Comparison of ENCODE assay signal across 31 cellular contexts in genomic region chr3:174146008-174146407, GRCh38.
DNase-seq lines count a peak whose midpoint lies in the region; ATAC-seq and TF ChIP-seq lines count a peak whose summit lies in the region.
"Had no signal": no experiment of that assay in that cellular context is flagged by ENCODE, and none has a peak within 500 bp of the region (broad histone marks: within the 10 kb centered on the region; RNA-seq: fewer than 3 reads in every experiment).

No MANE protein-coding gene starts in this region.

- H3K36me3 ChIP-seq in A673 (ENCODE audit: insufficient read depth, low read length, poor library complexity, severe bottlenecking) (no peaks in the 10 kb centered on the region), HEK293 (ENCODE audit: control insufficient read depth in 2 of 2, insufficient read depth in 1 of 2, low read length in 2 of 2) (no peaks in the 10 kb centered on the region), SK-N-MC (ENCODE audit: insufficient read depth, low read length) (peaks cover 7% of the 10 kb centered on the region; the same call in 1 of the 2 replicates)
- H3K36me3 ChIP-seq: BE2C; BLaER1; BLaER1 treated with 17β-estradiol and CSF1 and Interleukin-3, amounts not matched to agents 10 nM and 100 nM had no signal

- peak; percentile 63 for DNase-seq in A673 (ENCODE audit: low spot score)
- DNase-seq in SK-N-MC (ENCODE audit: low read depth, low spot score), result peak; percentile 94
- no peak for DNase-seq in activated gamma-delta T cell treated with Interleukin-2 at 50 U/mL for 16 hours
- DNase-seq in NCI-H2196 treated with DMSO at 0.1 percent for 48 hours (lab: John Stamatoyannopoulos, UW; ENCODE audit: unreplicated experiment), result no peak
- DNase-seq: 8988T; ACHN; AML-193; BE2C; C1 segment of cervical spinal cord; Caco-2; Calu3; CD4-positive, alpha-beta memory T cell; CD4-positive, alpha-beta T cell; CD4-positive, CD25-positive, alpha-beta regulatory T cell; CD8-positive, alpha-beta memory T cell; CD8-positive, alpha-beta T cell; COR-L47; DMS 273 treated with DMSO at 0.1 percent for 48 hours; DMS153; DMS53; DMS79; DMS79 treated with DMSO at 0.1 percent for 48 hours; DND-41; EL had no signal

- no peaks in the 10 kb centered on the region for H3K4me1 ChIP-seq in A673 (ENCODE audit: insufficient read depth, low read length, poor library complexity, severe bottlenecking)
- no peaks in the 10 kb centered on the region for H3K4me1 ChIP-seq in HEK293 (ENCODE audit: control insufficient read depth, insufficient read depth, low read length)
- H3K4me1 ChIP-seq: A549; BE2C; BLaER1; BLaER1 treated with 17β-estradiol and CSF1 and Interleukin-3, amounts not matched to agents 10 nM and 100 nM; Caco-2 had no signal

- POLR2A ChIA-PET in A673 (lab: Charles Lee; ENCODE audit: low non-redundant PET) (no interaction called here), HEK293 (lab: Yijun Ruan, JAX) (no interaction called here)

- H3K4me3 ChIP-seq in A673 (ENCODE audit: low read depth, low read length, poor library complexity, severe bottlenecking) (no peak overlapping the region), HEK293 (ENCODE audit: low read depth, low read length) (no peak overlapping the region), SK-N-MC (no peak overlapping the region)
- H3K4me3 ChIP-seq: A549; BLaER1; BLaER1 treated with 17β-estradiol and CSF1 and Interleukin-3, amounts not matched to agents 10 nM and 100 nM had no signal

- no peaks in the 10 kb centered on the region for H3K27me3 ChIP-seq in A673 (replicated peaks; ENCODE audit: insufficient read depth, low read depth, low read length, poor library complexity)
- H3K27me3 ChIP-seq: BE2C; BLaER1; BLaER1 treated with 17β-estradiol and CSF1 and Interleukin-3, amounts not matched to agents 10 nM and 100 nM had no signal

- H3K27ac ChIP-seq in A673 (ENCODE audit: low read depth, low read length, poor library complexity, severe bottlenecking), result peak overlapping the region; percentile 64
- H3K27ac ChIP-seq in HEK293 (ENCODE audit: extremely low read depth, low read depth, low read length), result no peak overlapping the region
- H3K27ac ChIP-seq in SK-N-MC, result peak overlapping the region; percentile 97
- H3K27ac ChIP-seq: 22Rv1; A549; BLaER1; BLaER1 treated with 17β-estradiol and CSF1 and Interleukin-3, amounts not matched to agents 10 nM and 100 nM; C4-2B had no signal

- TF ChIP-seq CTCF in A673 (conservative IDR thresholded peaks at IDR 0.05; ENCODE audit: low read depth, low read length) (no peak), HEK293 (tag by site-specific recombination; IDR thresholded peaks at IDR 0.05) (no peak)

- intact Hi-C loops in A673 (cut with micrococcal nuclease; ENCODE audit: unreplicated experiment), result no loop called here

- H3K9me3 ChIP-seq in A673 (ENCODE audit: low read depth, low read length, poor library complexity, severe bottlenecking) (peaks cover 6% of the 10 kb centered on the region), HEK293 (ENCODE audit: control insufficient read depth, insufficient read depth, low read depth, low read length) (no peaks in the 10 kb centered on the region), SK-N-MC (ENCODE audit: low read depth, low read length) (peaks cover 4% of the 10 kb centered on the region; the same call in 1 of the 2 replicates)
- H3K9me3 ChIP-seq: A549; BE2C; BLaER1; BLaER1 treated with 17β-estradiol and CSF1 and Interleukin-3, amounts not matched to agents 10 nM and 100 nM; Caco-2 had no signal

- no peak for ATAC-seq in GM21526 (IDR thresholded peaks at IDR 0.05; ENCODE audit: low FRiP score, unreplicated experiment)
- ATAC-seq: A549; CD8-positive, alpha-beta T cell had no signal

- no TSS peak for BruUV-seq in A673 (replicated peaks; lab: Mats Ljungman, UMichigan)

- H3K9ac ChIP-seq in SK-N-MC (ENCODE audit: insufficient read length), result no peak overlapping the region
- H3K9ac ChIP-seq: BLaER1; BLaER1 treated with 17β-estradiol and CSF1 and Interleukin-3, amounts not matched to agents 10 nM and 100 nM had no signal

- CTCF ChIA-PET in A673 (lab: Charles Lee), result no interaction called here
- CTCF ChIA-PET in HEK293 (lab: Yijun Ruan, JAX), result no interaction called here

TF ChIP-seq in HEK293, 187 proteins besides CTCF, POLR2A, EP300 and RAD21:
- peak; percentile 42; the same call in 1 of the 2 replicates for TF ChIP-seq ZNF366 (tag by site-specific recombination; conservative IDR thresholded peaks at IDR 0.05)
- TF ChIP-seq KLF10 (tag by site-specific recombination; IDR thresholded peaks at IDR 0.05), result no peak

Comparison
In these comparisons a context has a peak if more than half of its experiments do, and no peak if none do; other contexts are left out.
1. DNase-seq: peak in A673 (single experiment) and SK-N-MC (single experiment); none in activated gamma-delta T cell treated with Interleukin-2 at 50 U/mL for 16 hours (single experiment) and NCI-H2196 treated with DMSO at 0.1 percent for 48 hours (single experiment).